Comparison of ENCODE assay signal across 19 cellular contexts in the genomic region with DNA sequence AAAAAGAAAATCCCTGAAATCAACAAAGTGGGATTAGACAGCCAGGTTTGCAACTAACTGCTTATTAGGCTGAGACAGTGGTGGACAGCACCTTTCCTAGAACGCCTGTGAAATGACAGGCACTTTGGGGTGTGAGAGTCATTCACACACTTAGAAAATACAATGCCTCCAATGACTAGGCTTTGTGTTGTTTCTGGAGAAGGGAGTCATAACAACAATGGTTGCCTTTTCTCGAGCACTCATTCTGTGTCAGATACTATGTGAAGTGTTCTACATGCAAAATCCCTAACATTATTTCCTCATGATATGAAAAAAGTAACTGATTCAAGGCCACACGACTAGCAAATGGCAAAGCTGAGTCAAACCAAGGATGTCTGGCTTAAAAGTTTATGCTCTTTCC. TPM values are rescaled to one million over a fixed set of nuclear protein-coding genes. Genes with fewer than 3 reads are reported as not detected.
A peak's percentile ranks its signal among the peaks of the same experiment; 100 is the strongest.
DNase-seq lines count a peak whose midpoint lies in the region; ATAC-seq, FAIRE-seq and TF ChIP-seq lines count a peak whose summit lies in the region.
"Had no signal": no experiment of that assay in that cellular context is flagged by ENCODE, and none has a peak within 500 bp of the region (broad histone marks: within the 10 kb centered on the region; RNA-seq: fewer than 3 reads in every experiment).

No MANE protein-coding gene starts in this region.

- H2AFZ ChIP-seq in GM23248, result no peak overlapping the region
- no peak overlapping the region for H2AFZ ChIP-seq in Karpas-422 (ENCODE audit: low read length)

- H3K4me2 ChIP-seq in GM23248 (ENCODE audit: unreplicated experiment), result no peak overlapping the region
- no peak overlapping the region for H3K4me2 ChIP-seq in Karpas-422 (ENCODE audit: low read depth, low read length, poor library complexity, severe bottlenecking)
- H3K4me2 ChIP-seq: BLaER1 treated with 17β-estradiol and CSF1 and Interleukin-3, amounts not matched to agents 10 nM and 100 nM had no signal

- no peak for TF ChIP-seq CTCF in chondrocyte (IDR thresholded peaks at IDR 0.05)
- TF ChIP-seq CTCF in pancreas (IDR thresholded peaks at IDR 0.05), result no peak

- H3K36me3 Mint-ChIP-seq in chondrocyte (ENCODE audit: low read depth), result no peaks in the 10 kb centered on the region
- H3K36me3 Mint-ChIP-seq: CD8-positive, alpha-beta T cell had no signal

- no peak overlapping the region for H3K4me3 ChIP-seq in GM23248
- no peak overlapping the region for H3K4me3 ChIP-seq in Karpas-422 (ENCODE audit: low read length)
- no peak overlapping the region for H3K4me3 ChIP-seq in skeletal muscle tissue (ENCODE audit: low read length in 3 of 3)
- H3K4me3 ChIP-seq in pancreas, result no peak overlapping the region
- H3K4me3 ChIP-seq: BLaER1 treated with 17β-estradiol and CSF1 and Interleukin-3, amounts not matched to agents 10 nM and 100 nM; GM12878; Peyer's patch; SJSA1 had no signal

- H3K27ac Mint-ChIP-seq in chondrocyte (ENCODE audit: unreplicated experiment), result peak overlapping the region; percentile 51
- H3K27ac Mint-ChIP-seq: CD8-positive, alpha-beta T cell had no signal

- FAIRE-seq in pancreas (lab: Jason Lieb, UNC), result no peak
- FAIRE-seq: GM12878, H54 had no signal

- 78 to 81% methylated on average over 3 of the region's 3 CpGs for WGBS in GM23248 (ENCODE audit: low coverage in 1 of 2, low lambda C conversion rate in 2 of 2, missing lambda C conversion rate in 2 of 2), 2 experiments
- WGBS in pancreas, 2 donors, result 76 to 77% methylated on average over 3 of the region's 3 CpGs

- H3K9me2 ChIP-seq in GM23248 (ENCODE audit: insufficient read depth), result no peaks in the 10 kb centered on the region
- H3K9me2 ChIP-seq in Karpas-422 (replicated peaks; ENCODE audit: insufficient read depth, low read length), result no peaks in the 10 kb centered on the region

- no peaks in the 10 kb centered on the region for H3K36me3 ChIP-seq in GM23248 (ENCODE audit: low read depth)
- H3K36me3 ChIP-seq in Karpas-422 (ENCODE audit: insufficient read depth, low read length), result no peaks in the 10 kb centered on the region
- no peaks in the 10 kb centered on the region for H3K36me3 ChIP-seq in skeletal muscle tissue (ENCODE audit: control insufficient read depth in 3 of 3, insufficient read depth in 3 of 3, low read length in 3 of 3)
- H3K36me3 ChIP-seq in pancreas, result no peaks in the 10 kb centered on the region
- H3K36me3 ChIP-seq: BLaER1 treated with 17β-estradiol and CSF1 and Interleukin-3, amounts not matched to agents 10 nM and 100 nM; Peyer's patch; SJSA1 had no signal

- H3K27ac ChIP-seq in GM23248, result no peak overlapping the region
- H3K27ac ChIP-seq in Karpas-422 (ENCODE audit: low read length), result no peak overlapping the region
- H3K27ac ChIP-seq in skeletal muscle tissue (ENCODE audit: low read depth, low read length), result peak overlapping the region; percentile 76
- no peak overlapping the region for H3K27ac ChIP-seq in pancreas
- H3K27ac ChIP-seq: BLaER1 treated with 17β-estradiol and CSF1 and Interleukin-3, amounts not matched to agents 10 nM and 100 nM; Peyer's patch; SJSA1 had no signal

- H3K9me3 ChIP-seq in GM23248 (ENCODE audit: low read depth), result no peaks in the 10 kb centered on the region
- H3K9me3 ChIP-seq in Karpas-422 (ENCODE audit: low read length), result no peaks in the 10 kb centered on the region
- H3K9me3 ChIP-seq in skeletal muscle tissue (ENCODE audit: control insufficient read depth in 3 of 3, low read length in 3 of 3), result no peaks in the 10 kb centered on the region
- H3K9me3 ChIP-seq in pancreas, result no peaks in the 10 kb centered on the region
- H3K9me3 ChIP-seq: Peyer's patch, SJSA1 had no signal

- H3K9ac ChIP-seq in GM23248 (no peak overlapping the region), Karpas-422 (ENCODE audit: low read length) (no peak overlapping the region), skeletal muscle tissue (ENCODE audit: low read depth in 1 of 3, low read length in 3 of 3) (no peak overlapping the region)
- H3K9ac ChIP-seq: BLaER1 treated with 17β-estradiol and CSF1 and Interleukin-3, amounts not matched to agents 10 nM and 100 nM had no signal

- intact Hi-C loops in pancreas (cut with DNase I), result no loop called here

- DNase-seq in GM23248, result peak; percentile 24
- DNase-seq in Karpas-422, result peak; percentile 25
- no peak for DNase-seq in chondrocyte (ENCODE audit: low spot score)
- DNase-seq in NCI-H187 treated with DMSO at 0.1 percent for 48 hours (lab: John Stamatoyannopoulos, UW), result no peak
- DNase-seq in Kasumi-1 (lab: John Stamatoyannopoulos, UW), result no peak
- no peak for DNase-seq in pancreas
- DNase-seq: CD8-positive, alpha-beta T cell; KG1; NCI-H1417 treated with DMSO at 0.1 percent for 48 hours; NCI-H1930; NCI-H526; NK-92 treated with Interleukin-12 subunit alpha and Interleukin-12 subunit beta, amount 100 ng/mL, for 24 hours; Peyer's patch had no signal

- no peak overlapping the region for H3K4me3 Mint-ChIP-seq in chondrocyte (ENCODE audit: unreplicated experiment)
- H3K4me3 Mint-ChIP-seq: CD8-positive, alpha-beta T cell had no signal

- H3K4me1 ChIP-seq in GM23248 (ENCODE audit: insufficient read depth) (no peaks in the 10 kb centered on the region), Karpas-422 (ENCODE audit: low read length) (no peaks in the 10 kb centered on the region), skeletal muscle tissue (ENCODE audit: control insufficient read depth in 3 of 3, insufficient read depth in 3 of 3, low read length in 3 of 3) (peaks cover 7 to 33% (median 29%) of the 10 kb centered on the region in 3 donors), pancreas (no peaks in the 10 kb centered on the region)
- H3K4me1 ChIP-seq: BLaER1 treated with 17β-estradiol and CSF1 and Interleukin-3, amounts not matched to agents 10 nM and 100 nM; Peyer's patch; SJSA1 had no signal

- no peaks in the 10 kb centered on the region for H3K27me3 Mint-ChIP-seq in chondrocyte (ENCODE audit: low read depth)

- H3F3A ChIP-seq in GM23248 (ENCODE audit: insufficient read depth), result no peaks in the 10 kb centered on the region

- in situ Hi-C loops in GM23248 (cut with MboI), result no loop called here

- H3K27me3 ChIP-seq in GM23248 (replicated peaks; ENCODE audit: insufficient read depth) (no peaks in the 10 kb centered on the region), Karpas-422 (ENCODE audit: low read length) (peaks cover 4% of the 10 kb centered on the region; the same call in 1 of the 2 replicates), skeletal muscle tissue (ENCODE audit: control insufficient read depth in 3 of 3, insufficient read depth in 3 of 3, low read length in 3 of 3) (no peaks in the 10 kb centered on the region), pancreas (no peaks in the 10 kb centered on the region)
- H3K27me3 ChIP-seq: BLaER1 treated with 17β-estradiol and CSF1 and Interleukin-3, amounts not matched to agents 10 nM and 100 nM; Peyer's patch; SJSA1 had no signal

- H3K79me2 ChIP-seq in GM23248 (ENCODE audit: insufficient read depth), result no peaks in the 10 kb centered on the region
- no peaks in the 10 kb centered on the region for H3K79me2 ChIP-seq in Karpas-422 (ENCODE audit: low read length)

- ATAC-seq in pancreas (no peak), GM19463 (IDR thresholded peaks at IDR 0.05; ENCODE audit: unreplicated experiment) (no peak)
- ATAC-seq: CD8-positive, alpha-beta T cell; GM12878 had no signal

- H3K9me3 Mint-ChIP-seq in chondrocyte (ENCODE audit: low read depth), result no peaks in the 10 kb centered on the region
- H3K9me3 Mint-ChIP-seq: CD8-positive, alpha-beta T cell had no signal

- H4K20me1 ChIP-seq in GM23248 (ENCODE audit: insufficient read depth) (no peaks in the 10 kb centered on the region), Karpas-422 (ENCODE audit: insufficient read depth, low read depth, low read length) (no peaks in the 10 kb centered on the region)
- H4K20me1 ChIP-seq: BLaER1 treated with 17β-estradiol and CSF1 and Interleukin-3, amounts not matched to agents 10 nM and 100 nM had no signal

- peaks cover 13% of the 10 kb centered on the region for H3K4me1 Mint-ChIP-seq in chondrocyte (ENCODE audit: low read depth)

RNA-seq across cellular contexts. Expression of gene SACS, which starts 41.2 kb away (rescaled TPM):
- 45.7 and 54.4 TPM in 2 replicates for total RNA-seq in GM23248 (2014; rRNA removed; shearing (Covaris generic))
- polyA plus RNA-seq in GM23248 (2016; fragmentation: Nextera tagmentation; extraction: Ambion mirVana) (6.1 and 8.1 TPM in 2 replicates), pancreas (1 to 10 TPM; 2.1 TPM)
- 32.7 and 37.5 TPM in 2 replicates for total RNA-seq in Karpas-422 (2014; rRNA removed; shearing (Covaris generic); ENCODE audit: low replicate concordance)
- total RNA-seq in chondrocyte (67.7 to 87.9 TPM (median 85.8 TPM) in 3 replicates), skeletal muscle tissue (102 TPM), pancreas (1 to 10 TPM; 3.6 to 7.9 (median 5.3) TPM)

Comparison
In these comparisons a context has a peak if more than half of its experiments do, and no peak if none do; other contexts are left out.
1. DNase-seq: peak in GM23248 (single experiment) and Karpas-422 (single experiment); none in chondrocyte (single experiment), NCI-H187 treated with DMSO at 0.1 percent for 48 hours (single experiment), Kasumi-1 (0 of 2) and pancreas (0 of 6).